In the genomic region with DNA sequence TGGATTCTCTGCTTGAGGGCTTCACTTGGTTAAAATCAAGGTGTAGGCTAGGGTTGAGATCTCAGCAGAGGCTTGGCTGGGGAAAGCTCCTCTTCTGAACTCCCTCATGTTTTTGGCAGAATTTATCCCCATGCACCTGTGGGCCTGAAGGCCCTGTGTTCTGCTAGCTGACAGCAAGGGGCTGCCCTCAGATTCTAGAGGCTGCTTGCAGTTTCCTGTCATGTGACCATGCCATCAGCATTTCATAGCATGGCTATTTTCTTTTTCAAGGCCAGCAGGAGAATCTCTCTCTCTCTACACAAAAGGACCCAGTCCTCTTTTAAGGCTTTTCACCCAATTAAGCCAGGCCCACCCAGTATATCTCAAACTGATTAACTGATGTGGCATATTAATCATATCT, we compare ENCODE assay signal across 31 cellular contexts.
"Had no signal": no experiment of that assay in that cellular context is flagged by ENCODE, and none has a peak within 500 bp of the region (broad histone marks: within the 10 kb centered on the region; RNA-seq: fewer than 3 reads in every experiment).

No MANE protein-coding gene starts in this region.

- H3K4me1 ChIP-seq: adrenal gland, body of pancreas, esophagus squamous epithelium, gastroesophageal sphincter, heart right ventricle had no signal

- H3K27ac ChIP-seq: adrenal gland, body of pancreas, epithelial cell of prostate, esophagus squamous epithelium, gastroesophageal sphincter, heart right ventricle, WERI-Rb-1 had no signal

- H3K36me3 ChIP-seq: adrenal gland, esophagus squamous epithelium, gastroesophageal sphincter, heart right ventricle, WERI-Rb-1 had no signal

- H3K4me3 ChIP-seq: adrenal gland, body of pancreas, esophagus squamous epithelium, gastroesophageal sphincter, heart right ventricle had no signal

- FAIRE-seq: colon, endometrium, endothelial cell of umbilical vein had no signal

- DNase-seq: activated CD4-positive, alpha-beta T cell treated with anti-CD3 and anti-CD28 coated beads for 36 hours; activated CD4-positive, alpha-beta T cell treated with anti-CD3 and anti-CD28 coated beads, Interleukin-2, amount 10 ng/mL, durations not matched to agents 24 days and 14 days; activated CD4-positive, alpha-beta T cell treated with anti-CD3 and anti-CD28 coated beads, Interleukin-2, amount 50 U/mL, for 48 hours; activated CD4-positive, CD25-positive, alpha-beta regulatory T cell; activated CD4-positive, CD25-positive, alpha-beta regulatory T cell treated with anti-CD3 and anti-CD28 coated beads, Interleukin-2, amount 50 U/mL, for 72 hours; activated CD8-positive, alpha-beta memory T cell treated with anti-CD3 and anti-CD28 coated beads for 24 hours; activated CD8-positive, alpha-beta T cell treated with anti-CD3 and anti-CD28 coated beads for 36 hours; activated effector memory CD4-positive, alpha-beta T cell treated with Interleukin-2 at 50 U/mL for 16 hours; activated naive CD4-positive, alpha-beta T cell treated with anti-CD3 and anti-CD28 coated beads for 36 hours; activated naive CD8-positive, alpha-beta T cell treated with anti-CD3 and anti-CD28 coated beads for 36 hours; activated naive CD8-positive, alpha-beta T cell treated with anti-CD3 and anti-CD28 coated beads, Interleukin-2, amount 50 U/mL, for 24 hours; activated T-cell treated with anti-CD3 and anti-CD28 coated beads, Interleukin-2, amount 50 U/mL, for 4 hours; adrenal gland; amygdala; aorta; body of pancreas; caudate nucleus; effector CD8-positive, alpha-beta T cell; esophagus squamous epithelium; foreskin melanocyte; heart right ventricle; T-helper 1 cell; T-helper 17 cell; T1000; WERI-Rb-1 had no signal

- H3K27me3 ChIP-seq: adrenal gland, body of pancreas, esophagus squamous epithelium, gastroesophageal sphincter, heart right ventricle had no signal

- ATAC-seq: activated CD4-positive, alpha-beta T cell treated with anti-CD3 and anti-CD28 coated beads for 36 hours; activated CD8-positive, alpha-beta T cell treated with anti-CD3 and anti-CD28 coated beads for 36 hours; activated naive CD8-positive, alpha-beta T cell treated with anti-CD3 and anti-CD28 coated beads, Interleukin-2, amount 50 U/mL, for 24 hours; activated T-cell treated with anti-CD3 and anti-CD28 coated beads, Interleukin-2, amount 50 U/mL, for 4 hours; activated T-helper 17 cell treated with anti-CD3 and anti-CD28 coated beads, Interleukin-2, amount 50 U/mL, for 72 hours; body of pancreas; gastroesophageal sphincter; heart right ventricle; T-helper 17 cell had no signal

- H3K9me3 ChIP-seq: adrenal gland, body of pancreas, esophagus squamous epithelium had no signal
